ENCODE assay signal across 1 cellular context in the genomic region with DNA sequence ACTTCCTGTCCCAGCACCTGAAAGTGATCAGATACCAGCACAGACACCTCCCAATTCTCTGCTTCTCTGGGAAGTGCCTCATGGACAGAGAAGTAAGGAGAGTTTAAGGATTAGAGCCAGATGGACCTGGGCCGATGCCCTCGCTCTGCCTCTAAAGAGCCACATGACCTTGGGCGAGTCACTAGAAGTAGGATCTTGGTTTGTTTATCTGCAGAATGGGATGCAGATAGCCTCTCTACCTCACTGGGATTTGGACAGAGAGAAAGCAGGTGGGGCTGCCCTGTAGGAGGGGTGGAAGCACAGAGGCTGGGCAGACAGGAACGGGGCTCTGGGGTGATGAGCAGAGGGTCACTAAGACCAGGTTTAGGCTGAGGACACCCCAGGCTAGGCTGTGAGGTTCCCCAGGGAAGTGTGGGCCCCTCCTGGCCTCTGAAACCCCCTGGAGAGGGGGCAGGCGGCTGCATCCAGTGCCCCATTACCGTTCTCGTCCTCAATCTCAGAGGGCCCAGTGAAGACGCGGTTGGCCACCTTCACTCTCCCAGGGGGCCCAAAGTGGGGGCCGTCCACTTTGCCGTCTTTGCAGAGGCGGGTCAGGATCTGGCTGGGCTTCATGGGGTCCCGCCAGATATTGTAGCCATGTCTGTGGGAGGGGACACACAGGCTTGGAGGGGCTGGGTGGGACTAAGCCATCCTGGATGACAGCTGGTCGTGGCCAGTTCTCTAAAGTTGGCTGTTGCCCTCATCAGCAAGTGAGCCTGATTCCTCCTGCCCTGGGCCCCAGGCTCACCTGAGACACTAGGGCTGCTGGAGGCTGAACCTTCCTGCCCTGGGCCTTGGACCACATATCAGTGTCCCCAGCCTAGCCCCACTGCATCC.
TF ChIP-seq lines count a peak whose summit lies in the region.

No MANE protein-coding gene starts in this region.

TF ChIP-seq in HepG2, 621 proteins besides CTCF, POLR2A, EP300 and RAD21:
- TF ChIP-seq, protein P1, sequence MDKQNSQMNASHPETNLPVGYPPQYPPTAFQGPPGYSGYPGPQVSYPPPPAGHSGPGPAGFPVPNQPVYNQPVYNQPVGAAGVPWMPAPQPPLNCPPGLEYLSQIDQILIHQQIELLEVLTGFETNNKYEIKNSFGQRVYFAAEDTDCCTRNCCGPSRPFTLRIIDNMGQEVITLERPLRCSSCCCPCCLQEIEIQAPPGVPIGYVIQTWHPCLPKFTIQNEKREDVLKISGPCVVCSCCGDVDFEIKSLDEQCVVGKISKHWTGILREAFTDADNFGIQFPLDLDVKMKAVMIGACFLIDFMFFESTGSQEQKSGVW (CRISPR knock-in tag; IDR thresholded peaks at IDR 0.05; ENCODE audit: borderline replicate concordance), result no peak
- TF ChIP-seq ASH2L (IDR thresholded peaks at IDR 0.05; ENCODE audit: insufficient read length, low read depth, low read length), result no peak
- peak; percentile 70 for TF ChIP-seq ZNF629 (CRISPR knock-in tag; conservative IDR thresholded peaks at IDR 0.05)
- TF ChIP-seq SALL1 (CRISPR knock-in tag; IDR thresholded peaks at IDR 0.05), result no peak
- 0 out of 2 replicates have a peak, but pooled peaks have one; percentile 6 for TF ChIP-seq ZNF253 (CRISPR knock-in tag; IDR thresholded peaks at IDR 0.05; ENCODE audit: borderline replicate concordance)
